ENCODE assay signal across 16 cellular contexts in the genomic region with DNA sequence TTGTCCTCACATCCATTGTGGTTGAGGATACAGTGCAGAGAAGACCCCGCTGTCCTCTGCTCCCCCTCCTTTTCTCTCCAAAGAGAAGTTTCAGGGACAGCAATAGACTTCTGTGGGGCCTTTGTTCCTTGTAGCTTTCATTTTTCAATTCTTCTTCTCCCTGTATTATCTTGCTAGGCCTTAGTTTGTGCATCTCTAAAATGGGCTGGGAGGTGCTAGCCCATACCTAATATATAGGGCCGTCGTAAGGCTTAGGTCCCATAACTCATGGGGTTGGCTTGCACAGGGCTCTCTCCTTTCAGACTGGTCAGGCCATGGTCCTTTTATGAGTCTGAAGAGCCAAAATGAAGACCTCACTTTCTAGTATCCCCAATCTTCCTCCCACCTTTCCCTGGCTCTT. TPM values are rescaled to one million over a fixed set of nuclear protein-coding genes. Genes with fewer than 3 reads are reported as not detected.
DNase-seq lines count a peak whose midpoint lies in the region; ATAC-seq, FAIRE-seq and TF ChIP-seq lines count a peak whose summit lies in the region.
"Had no signal": no experiment of that assay in that cellular context is flagged by ENCODE, and none has a peak within 500 bp of the region (broad histone marks: within the 10 kb centered on the region; RNA-seq: fewer than 3 reads in every experiment).

No MANE protein-coding gene starts in this region.

- TF ChIP-seq CTCF in H1 (IDR thresholded peaks at IDR 0.05; ENCODE audit: control extremely low read depth in 1 of 3, insufficient read depth in 1 of 3, low read depth in 1 of 3, low read length in 3 of 3) (no peak), neural progenitor cell (IDR thresholded peaks at IDR 0.05) (no peak), tibial artery (IDR thresholded peaks at IDR 0.05) (no peak), MM.1S (IDR thresholded peaks at IDR 0.05; ENCODE audit: low read length) (no peak)

- H3K4me2 ChIP-seq in H1 (ENCODE audit: insufficient read depth in 1 of 2, low read depth in 2 of 2, low read length in 2 of 2) (no peak overlapping the region), neural progenitor cell (peak overlapping the region; percentile 78), MM.1S (ENCODE audit: low read depth, low read length) (no peak overlapping the region)

- POLR2A ChIA-PET in H1 (lab: Charles Lee; ENCODE audit: partially characterized antibody), result no interaction called here

- H4K20me1 ChIP-seq in H1 (replicated peaks in 1 of 2; ENCODE audit: control insufficient read depth in 1 of 2, insufficient read depth in 2 of 2, low read length in 2 of 2) (no peaks in the 10 kb centered on the region), neural progenitor cell (ENCODE audit: low read depth) (no peaks in the 10 kb centered on the region), MM.1S (ENCODE audit: insufficient read depth, low read length) (no peaks in the 10 kb centered on the region)

- no peak overlapping the region for H2BK15ac ChIP-seq in H1 (ENCODE audit: low read length)

- no peak overlapping the region for H2BK5ac ChIP-seq in H1 (ENCODE audit: low read depth, low read length)

- H2BK20ac ChIP-seq in H1 (ENCODE audit: low read length), result no peak overlapping the region

- TF ChIP-seq RAD21 in H1 (IDR thresholded peaks at IDR 0.05 in 1 of 2, conservative IDR thresholded peaks at IDR 0.05 in 1 of 2; ENCODE audit: low read depth in 2 of 2, low read length in 2 of 2), result no peak

- peak overlapping the region; percentile 82; the same call in 1 of the 2 replicates for H2AFZ ChIP-seq in H1 (ENCODE audit: low read length)
- no peak overlapping the region for H2AFZ ChIP-seq in neural progenitor cell (replicated peaks)
- H2AFZ ChIP-seq in MM.1S (ENCODE audit: low read length), result no peak overlapping the region

- no peak for TF ChIP-seq POLR2A in H1 (IDR thresholded peaks at IDR 0.05; ENCODE audit: control extremely low read depth in 1 of 2, low read depth in 2 of 2, low read length in 2 of 2)

- H3K18ac ChIP-seq in H1 (ENCODE audit: extremely low read depth, low read length), result peak overlapping the region; percentile 16; the same call in 1 of the 2 replicates

- H3K36me3 ChIP-seq in H1 (ENCODE audit: control insufficient read depth in 2 of 4, insufficient read depth in 4 of 4, low read length in 3 of 4) (no peaks in the 10 kb centered on the region), neural progenitor cell (no peaks in the 10 kb centered on the region), tibial artery (peaks cover 22 to 81% (median 73%) of the 10 kb centered on the region in 3 donors), MM.1S (replicated peaks; ENCODE audit: insufficient read depth, low read length) (no peaks in the 10 kb centered on the region)

- H3K79me1 ChIP-seq in H1 (ENCODE audit: low read depth, low read length), result no peaks in the 10 kb centered on the region; the same call in 1 of the 2 replicates

- no peak for TF ChIP-seq EP300 in H1 (IDR thresholded peaks at IDR 0.05; ENCODE audit: borderline replicate concordance in 1 of 2, low read depth in 2 of 2, low read length in 2 of 2)

- H3K4me1 Mint-ChIP-seq in T-helper 17 cell (peaks cover 36% of the 10 kb centered on the region), neural progenitor cell (peaks cover 85% of the 10 kb centered on the region)
- peaks cover 4% of the 10 kb centered on the region for H3K4me1 Mint-ChIP-seq in activated CD4-positive, alpha-beta T cell treated with anti-CD3 and anti-CD28 coated beads, Interleukin-2, amount 10 ng/mL, durations not matched to agents 24 days and 14 days

- CTCF ChIA-PET in H1 (lab: Charles Lee; ENCODE audit: partially characterized antibody), result interaction anchor here (0.8 to 1.3 kb wide), 3 partner anchors 85 to 169 kb away, joined by 3 to 5 read pairs (median 3); no protein-coding TSS in a partner anchor

- H3K23ac ChIP-seq in H1 (ENCODE audit: insufficient read length), result no peak overlapping the region

- H2BK12ac ChIP-seq in H1 (ENCODE audit: low read depth, low read length), result no peak overlapping the region

- H3K23me2 ChIP-seq in H1 (ENCODE audit: low read depth, low read length), result no peaks in the 10 kb centered on the region; the same call in 1 of the 2 replicates

- DNase-seq in T-helper 17 cell (no peak), H1 (ENCODE audit: low read depth in 1 of 2, low spot score in 2 of 2) (no peak), neural progenitor cell (ENCODE audit: low spot score) (no peak), tibial artery (no peak), MM.1S (no peak), NCI-H1105 (lab: John Stamatoyannopoulos, UW) (no peak)
- no peak for DNase-seq in activated CD4-positive, alpha-beta T cell treated with anti-CD3 and anti-CD28 coated beads, Interleukin-2, amount 10 ng/mL, durations not matched to agents 24 days and 14 days
- DNase-seq: activated T-cell treated with anti-CD3 and anti-CD28 coated beads, Interleukin-2, amount 50 U/mL, for 1 hour; Calu3; effector memory CD4-positive, alpha-beta T cell; NCI-H1436 treated with DMSO at 0.1 percent for 48 hours; NCI-H2227 treated with DMSO at 0.1 percent for 48 hours had no signal

- ATAC-seq in T-helper 17 cell (no peak), HG03378 (IDR thresholded peaks at IDR 0.05; ENCODE audit: unreplicated experiment) (no peak)

- no peaks in the 10 kb centered on the region for H3K9me2 ChIP-seq in MM.1S (replicated peaks; ENCODE audit: insufficient read depth, low read length)

- H3K27me3 ChIP-seq in H1 (replicated peaks in 1 of 4; ENCODE audit: control insufficient read depth in 3 of 4, extremely low read depth in 1 of 4, insufficient read depth in 3 of 4, low read length in 3 of 4) (no peaks in the 10 kb centered on the region), neural progenitor cell (no peaks in the 10 kb centered on the region), tibial artery (no peaks in the 10 kb centered on the region), MM.1S (replicated peaks; ENCODE audit: insufficient read depth, low read length) (no peaks in the 10 kb centered on the region)

- no peaks in the 10 kb centered on the region for H3K27me3 Mint-ChIP-seq in T-helper 17 cell
- H3K27me3 Mint-ChIP-seq in neural progenitor cell (ENCODE audit: insufficient read depth, low read depth), result peaks cover 2% of the 10 kb centered on the region
- H3K27me3 Mint-ChIP-seq in activated CD4-positive, alpha-beta T cell treated with anti-CD3 and anti-CD28 coated beads, Interleukin-2, amount 10 ng/mL, durations not matched to agents 24 days and 14 days, result peaks cover 10% of the 10 kb centered on the region
- H3K27me3 Mint-ChIP-seq: activated naive CD4-positive, alpha-beta T cell treated with anti-CD3 and anti-CD28 coated beads, Interleukin-2, amount 50 U/mL, for 24 hours; stimulated activated naive CD8-positive, alpha-beta T cell treated with anti-CD3 and anti-CD28 coated beads, Interleukin-15, Interleukin-2, amounts not matched to agents 100 ng/mL and 50 ng/mL, for 24 hours had no signal

- H3K27ac ChIP-seq in H1 (ENCODE audit: low read depth, low read length), result no peak overlapping the region
- peak overlapping the region; percentile 98 for H3K27ac ChIP-seq in neural progenitor cell
- H3K27ac ChIP-seq in tibial artery, result peak overlapping the region; percentile 73 to 78
- H3K27ac ChIP-seq in MM.1S (ENCODE audit: low read length), result no peak overlapping the region

- no peak overlapping the region for H4K5ac ChIP-seq in H1 (ENCODE audit: insufficient read length, low read depth, low read length)

- H3K9ac ChIP-seq in H1 (replicated peaks in 1 of 4; ENCODE audit: extremely low read depth in 1 of 4, low read depth in 3 of 4, low read length in 3 of 4) (no peak overlapping the region), neural progenitor cell (no peak overlapping the region), MM.1S (ENCODE audit: low read length) (no peak overlapping the region)

- peaks cover 2% of the 10 kb centered on the region for H3K9me3 Mint-ChIP-seq in neural progenitor cell
- no peaks in the 10 kb centered on the region for H3K9me3 Mint-ChIP-seq in activated CD4-positive, alpha-beta T cell treated with anti-CD3 and anti-CD28 coated beads, Interleukin-2, amount 10 ng/mL, durations not matched to agents 24 days and 14 days
- H3K9me3 Mint-ChIP-seq: activated naive CD4-positive, alpha-beta T cell treated with anti-CD3 and anti-CD28 coated beads, Interleukin-2, amount 50 U/mL, for 24 hours; stimulated activated naive CD8-positive, alpha-beta T cell treated with anti-CD3 and anti-CD28 coated beads, Interleukin-15, Interleukin-2, amounts not matched to agents 100 ng/mL and 50 ng/mL, for 24 hours had no signal

- H3K56ac ChIP-seq in H1 (replicated peaks; ENCODE audit: insufficient read length, low read depth, low read length), result no peak overlapping the region

- no peak overlapping the region for H4K8ac ChIP-seq in H1 (ENCODE audit: extremely low read depth, insufficient read depth, low read length)

- no peak overlapping the region for H2AK5ac ChIP-seq in H1 (ENCODE audit: low read depth, low read length)

- no peak overlapping the region for H3K4me3 ChIP-seq in H1 (ENCODE audit: extremely low read depth in 1 of 4, insufficient read depth in 2 of 4, low read depth in 3 of 4, low read length in 4 of 4)
- peak overlapping the region; percentile 42 for H3K4me3 ChIP-seq in neural progenitor cell
- peak overlapping the region in 1 of 2 donors; percentile 34 for H3K4me3 ChIP-seq in tibial artery
- no peak overlapping the region for H3K4me3 ChIP-seq in MM.1S (ENCODE audit: low read length)

- H3K4me3 Mint-ChIP-seq in T-helper 17 cell (no peak overlapping the region), neural progenitor cell (peak overlapping the region; percentile 79)
- no peak overlapping the region for H3K4me3 Mint-ChIP-seq in activated CD4-positive, alpha-beta T cell treated with anti-CD3 and anti-CD28 coated beads, Interleukin-2, amount 10 ng/mL, durations not matched to agents 24 days and 14 days
- H3K4me3 Mint-ChIP-seq: activated naive CD4-positive, alpha-beta T cell treated with anti-CD3 and anti-CD28 coated beads, Interleukin-2, amount 50 U/mL, for 24 hours; stimulated activated naive CD8-positive, alpha-beta T cell treated with anti-CD3 and anti-CD28 coated beads, Interleukin-15, Interleukin-2, amounts not matched to agents 100 ng/mL and 50 ng/mL, for 24 hours had no signal

- no peak overlapping the region for H3K4ac ChIP-seq in H1 (replicated peaks; ENCODE audit: insufficient read length, low read depth, low read length)

- H3K4me1 ChIP-seq in H1 (replicated peaks in 1 of 4; ENCODE audit: control insufficient read depth in 3 of 4, insufficient read depth in 4 of 4, low read length in 3 of 4) (peaks cover 0 to 7% (median 1%) of the 10 kb centered on the region in 4 experiments; a peak in 4 of 7 replicates), neural progenitor cell (peaks cover 68% of the 10 kb centered on the region), tibial artery (peaks cover 14 to 100% (median 88%) of the 10 kb centered on the region in 4 donors), MM.1S (ENCODE audit: low read length) (no peaks in the 10 kb centered on the region)

- 92% methylated on average over 3 of the region's 3 CpGs; no CpG with 5 or more reads in 1 of the 2 experiments for WGBS in H1 (ENCODE audit: extremely low coverage in 1 of 2, insufficient coverage in 1 of 2, insufficient read length in 1 of 2, insufficient replicate concordance in 2 of 2, low coverage in 1 of 2, low lambda C conversion rate in 2 of 2, missing lambda C conversion rate in 1 of 2), 2 experiments

- H3K9me3 ChIP-seq in T-helper 17 cell (ENCODE audit: control insufficient read depth, low read length, poor library complexity, severe bottlenecking) (no peaks in the 10 kb centered on the region), H1 (ENCODE audit: insufficient read depth in 2 of 2, low read depth in 1 of 2, low read length in 1 of 2) (no peaks in the 10 kb centered on the region), neural progenitor cell (ENCODE audit: low read depth) (no peaks in the 10 kb centered on the region), tibial artery (no peaks in the 10 kb centered on the region), MM.1S (replicated peaks; ENCODE audit: insufficient read depth, low read length) (no peaks in the 10 kb centered on the region)

- H3F3A ChIP-seq in neural progenitor cell (ENCODE audit: low read depth) (peaks cover 40% of the 10 kb centered on the region), MM.1S (ENCODE audit: insufficient read depth, low read length) (no peaks in the 10 kb centered on the region)

- intact Hi-C loops in tibial artery (cut with DNase I; ENCODE audit: low total_unique reads), result no loop called here
- intact Hi-C loops in activated CD4-positive, alpha-beta T cell treated with anti-CD3 and anti-CD28 coated beads, Interleukin-2, amount 10 ng/mL, durations not matched to agents 24 days and 14 days (cut with micrococcal nuclease), result no loop called here

- no peak overlapping the region for H2BK120ac ChIP-seq in H1 (replicated peaks; ENCODE audit: low read depth, low read length)

- H3K79me2 ChIP-seq in H1 (ENCODE audit: control insufficient read depth in 1 of 2, insufficient read depth in 2 of 2, low read length in 2 of 2) (no peaks in the 10 kb centered on the region), neural progenitor cell (ENCODE audit: low read depth) (peaks cover 69% of the 10 kb centered on the region), MM.1S (ENCODE audit: low read length) (no peaks in the 10 kb centered on the region)

- FAIRE-seq in H1 (lab: Jason Lieb, UNC), result no peak

- H3K27ac Mint-ChIP-seq in T-helper 17 cell, result peak overlapping the region; percentile 78
- peak overlapping the region; percentile 100 for H3K27ac Mint-ChIP-seq in neural progenitor cell
- H3K27ac Mint-ChIP-seq in activated CD4-positive, alpha-beta T cell treated with anti-CD3 and anti-CD28 coated beads, Interleukin-2, amount 10 ng/mL, durations not matched to agents 24 days and 14 days, result no peak overlapping the region
- H3K27ac Mint-ChIP-seq: activated naive CD4-positive, alpha-beta T cell treated with anti-CD3 and anti-CD28 coated beads, Interleukin-2, amount 50 U/mL, for 24 hours; stimulated activated naive CD8-positive, alpha-beta T cell treated with anti-CD3 and anti-CD28 coated beads, Interleukin-15, Interleukin-2, amounts not matched to agents 100 ng/mL and 50 ng/mL, for 24 hours had no signal

- H3K36me3 Mint-ChIP-seq in T-helper 17 cell (ENCODE audit: low read depth), result no peaks in the 10 kb centered on the region
- peaks cover 18% of the 10 kb centered on the region for H3K36me3 Mint-ChIP-seq in neural progenitor cell
- no peaks in the 10 kb centered on the region for H3K36me3 Mint-ChIP-seq in activated CD4-positive, alpha-beta T cell treated with anti-CD3 and anti-CD28 coated beads, Interleukin-2, amount 10 ng/mL, durations not matched to agents 24 days and 14 days (ENCODE audit: low read depth)
- H3K36me3 Mint-ChIP-seq: activated naive CD4-positive, alpha-beta T cell treated with anti-CD3 and anti-CD28 coated beads, Interleukin-2, amount 50 U/mL, for 24 hours had no signal

- no peak overlapping the region for H4K91ac ChIP-seq in H1 (replicated peaks; ENCODE audit: insufficient read length, low read length)

- no peak overlapping the region for H3K14ac ChIP-seq in H1 (ENCODE audit: insufficient read length)

RNA-seq across cellular contexts. Expression of gene ZBTB16, which starts 33.0 kb away (rescaled TPM):
- 10 to 100 TPM; 17.2 to 20.7 TPM for total RNA-seq in T-helper 17 cell
- total RNA-seq in H1 (2021; fragmentation: NEBNext Ultra II Directional; extraction: Animal tissue kit (Norgen Biotek cat#: 25700)), result 0.25 and 0.61 TPM in 2 replicates
- 0.12 and 0.19 TPM in 2 replicates for polyA plus RNA-seq in H1 (2011; rRNA removed)
- 0.30 TPM for polyA plus RNA-seq in H1 (2011; cell fraction: cytosol; rRNA removed)
- 0.60 TPM for polyA plus RNA-seq in H1 (2011; cell fraction: nucleus; rRNA removed)
- polyA plus RNA-seq in H1 (2012, experiment 1 of 2), result 0.43 TPM in 1 of 4 replicates, not detected in the others
- polyA plus RNA-seq in H1 (2012, experiment 2 of 2), result 0.08 TPM
- 0.04 TPM for polyA plus RNA-seq in H1 (2013, experiment 1 of 2)
- 0.04 TPM for polyA plus RNA-seq in H1 (2013, experiment 2 of 2)
- 0.28 and 0.88 TPM in 2 replicates for polyA minus RNA-seq in H1 (2011; rRNA and poly(A)+ RNA removed)
- 2.0 TPM for polyA minus RNA-seq in H1 (2011; cell fraction: cytosol; rRNA and poly(A)+ RNA removed)
- 0.40 TPM for polyA minus RNA-seq in H1 (2011; cell fraction: nucleus; rRNA and poly(A)+ RNA removed)
- 17.7 and 29.7 TPM in 2 replicates for total RNA-seq in neural progenitor cell (ENCODE audit: low replicate concordance)
- 2.5 and 3.8 TPM in 2 replicates for total RNA-seq in activated CD4-positive, alpha-beta T cell treated with anti-CD3 and anti-CD28 coated beads, Interleukin-2, amount 10 ng/mL, durations not matched to agents 24 days and 14 days
- total RNA-seq: Calu3, RPMI7951 had no signal

Comparison
In these comparisons a context has a peak if more than half of its experiments do, and no peak if none do; other contexts are left out.
1. H3K27ac ChIP-seq: peak in neural progenitor cell (single experiment) and tibial artery (2 of 2); none in H1 (single experiment) and MM.1S (single experiment).